Comparison of ENCODE assay signal across 1 cellular context in genomic region chr1:92315766-92316413, GRCh38.
TF ChIP-seq lines count a peak whose summit lies in the region.

No MANE protein-coding gene starts in this region.

TF ChIP-seq in HepG2, 621 proteins besides CTCF, POLR2A, EP300 and RAD21 (continued from another document):
- TF ChIP-seq, protein P1, sequence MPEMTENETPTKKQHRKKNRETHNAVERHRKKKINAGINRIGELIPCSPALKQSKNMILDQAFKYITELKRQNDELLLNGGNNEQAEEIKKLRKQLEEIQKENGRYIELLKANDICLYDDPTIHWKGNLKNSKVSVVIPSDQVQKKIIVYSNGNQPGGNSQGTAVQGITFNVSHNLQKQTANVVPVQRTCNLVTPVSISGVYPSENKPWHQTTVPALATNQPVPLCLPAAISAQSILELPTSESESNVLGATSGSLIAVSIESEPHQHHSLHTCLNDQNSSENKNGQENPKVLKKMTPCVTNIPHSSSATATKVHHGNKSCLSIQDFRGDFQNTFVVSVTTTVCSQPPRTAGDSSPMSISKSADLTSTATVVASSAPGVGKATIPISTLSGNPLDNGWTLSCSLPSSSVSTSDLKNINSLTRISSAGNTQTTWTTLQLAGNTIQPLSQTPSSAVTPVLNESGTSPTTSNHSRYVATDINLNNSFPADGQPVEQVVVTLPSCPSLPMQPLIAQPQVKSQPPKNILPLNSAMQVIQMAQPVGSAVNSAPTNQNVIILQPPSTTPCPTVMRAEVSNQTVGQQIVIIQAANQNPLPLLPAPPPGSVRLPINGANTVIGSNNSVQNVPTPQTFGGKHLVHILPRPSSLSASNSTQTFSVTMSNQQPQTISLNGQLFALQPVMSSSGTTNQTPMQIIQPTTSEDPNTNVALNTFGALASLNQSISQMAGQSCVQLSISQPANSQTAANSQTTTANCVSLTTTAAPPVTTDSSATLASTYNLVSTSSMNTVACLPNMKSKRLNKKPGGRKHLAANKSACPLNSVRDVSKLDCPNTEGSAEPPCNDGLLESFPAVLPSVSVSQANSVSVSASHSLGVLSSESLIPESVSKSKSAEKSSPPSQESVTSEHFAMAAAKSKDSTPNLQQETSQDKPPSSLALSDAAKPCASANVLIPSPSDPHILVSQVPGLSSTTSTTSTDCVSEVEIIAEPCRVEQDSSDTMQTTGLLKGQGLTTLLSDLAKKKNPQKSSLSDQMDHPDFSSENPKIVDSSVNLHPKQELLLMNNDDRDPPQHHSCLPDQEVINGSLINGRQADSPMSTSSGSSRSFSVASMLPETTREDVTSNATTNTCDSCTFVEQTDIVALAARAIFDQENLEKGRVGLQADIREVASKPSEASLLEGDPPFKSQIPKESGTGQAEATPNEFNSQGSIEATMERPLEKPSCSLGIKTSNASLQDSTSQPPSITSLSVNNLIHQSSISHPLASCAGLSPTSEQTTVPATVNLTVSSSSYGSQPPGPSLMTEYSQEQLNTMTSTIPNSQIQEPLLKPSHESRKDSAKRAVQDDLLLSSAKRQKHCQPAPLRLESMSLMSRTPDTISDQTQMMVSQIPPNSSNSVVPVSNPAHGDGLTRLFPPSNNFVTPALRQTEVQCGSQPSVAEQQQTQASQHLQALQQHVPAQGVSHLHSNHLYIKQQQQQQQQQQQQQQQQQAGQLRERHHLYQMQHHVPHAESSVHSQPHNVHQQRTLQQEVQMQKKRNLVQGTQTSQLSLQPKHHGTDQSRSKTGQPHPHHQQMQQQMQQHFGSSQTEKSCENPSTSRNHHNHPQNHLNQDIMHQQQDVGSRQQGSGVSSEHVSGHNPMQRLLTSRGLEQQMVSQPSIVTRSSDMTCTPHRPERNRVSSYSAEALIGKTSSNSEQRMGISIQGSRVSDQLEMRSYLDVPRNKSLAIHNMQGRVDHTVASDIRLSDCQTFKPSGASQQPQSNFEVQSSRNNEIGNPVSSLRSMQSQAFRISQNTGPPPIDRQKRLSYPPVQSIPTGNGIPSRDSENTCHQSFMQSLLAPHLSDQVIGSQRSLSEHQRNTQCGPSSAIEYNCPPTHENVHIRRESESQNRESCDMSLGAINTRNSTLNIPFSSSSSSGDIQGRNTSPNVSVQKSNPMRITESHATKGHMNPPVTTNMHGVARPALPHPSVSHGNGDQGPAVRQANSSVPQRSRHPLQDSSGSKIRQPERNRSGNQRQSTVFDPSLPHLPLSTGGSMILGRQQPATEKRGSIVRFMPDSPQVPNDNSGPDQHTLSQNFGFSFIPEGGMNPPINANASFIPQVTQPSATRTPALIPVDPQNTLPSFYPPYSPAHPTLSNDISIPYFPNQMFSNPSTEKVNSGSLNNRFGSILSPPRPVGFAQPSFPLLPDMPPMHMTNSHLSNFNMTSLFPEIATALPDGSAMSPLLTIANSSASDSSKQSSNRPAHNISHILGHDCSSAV (CRISPR knock-in tag; IDR thresholded peaks at IDR 0.05; ENCODE audit: borderline replicate concordance) = no peak
- TF ChIP-seq ZNF879 (CRISPR knock-in tag; IDR thresholded peaks at IDR 0.05) (no peak), PTBP1 (IDR thresholded peaks at IDR 0.05; ENCODE audit: low read depth, low read length, poor library complexity, severe bottlenecking) (no peak)
